In the genomic region with DNA sequence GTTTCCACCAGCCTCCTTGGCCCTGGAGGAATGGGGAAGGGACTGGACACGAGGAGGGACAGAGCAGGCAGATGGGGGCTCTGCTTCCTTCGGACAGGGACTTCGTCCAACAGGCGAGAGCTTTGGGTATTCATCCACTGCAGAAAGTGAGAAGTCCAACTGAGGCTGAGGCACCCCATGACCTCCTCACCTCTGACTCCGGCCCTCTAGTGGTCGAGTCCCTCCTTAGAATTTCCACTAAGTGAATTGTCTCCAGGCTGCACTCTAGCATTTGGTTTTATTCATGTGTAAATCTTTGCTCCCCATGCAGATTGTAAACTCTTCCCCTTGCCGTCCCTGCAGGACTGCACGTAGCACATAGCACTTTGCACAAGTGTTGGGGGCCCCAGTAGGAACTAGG, we compare ENCODE assay signal across 8 cellular contexts. TPM values are rescaled to one million over a fixed set of nuclear protein-coding genes. Genes with fewer than 3 reads are reported as not detected.
DNase-seq lines count a peak whose midpoint lies in the region; ATAC-seq and TF ChIP-seq lines count a peak whose summit lies in the region.

No MANE protein-coding gene starts in this region.

- H3K27ac ChIP-seq in VCaP, result no peak overlapping the region

- intact Hi-C loops in activated CD4-positive, alpha-beta T cell treated with anti-CD3 and anti-CD28 coated beads for 36 hours (cut with DNase I, micrococcal nuclease), result no loop called here

- peaks cover 20% of the 10 kb centered on the region for H3K36me3 Mint-ChIP-seq in activated CD4-positive, alpha-beta T cell treated with anti-CD3 and anti-CD28 coated beads for 36 hours (ENCODE audit: low read depth)

- no peak overlapping the region for H3K4me3 ChIP-seq in fibroblast of villous mesenchyme (ENCODE audit: low read depth, low read length)

- DNase-seq in activated CD4-positive, alpha-beta T cell treated with anti-CD3 and anti-CD28 coated beads for 36 hours, result peak; percentile 64
- no peak for DNase-seq in activated CD4-positive, alpha-beta T cell treated with anti-CD3 and anti-CD28 coated beads for 1 hour
- DNase-seq in fibroblast of villous mesenchyme (ENCODE audit: low read depth) (no peak), DMS153 treated with DMSO at 0.1 percent for 48 hours (lab: John Stamatoyannopoulos, UW; ENCODE audit: unreplicated experiment) (no peak), medulla oblongata (ENCODE audit: extremely low spot score) (no peak)
- peak; percentile 50 for DNase-seq in stimulated activated naive CD8-positive, alpha-beta T cell treated with anti-CD3 and anti-CD28 coated beads, Interleukin-15, Interleukin-2, amounts not matched to agents 100 U/mL and 50 U/mL, for 24 hours

- H3K4me1 Mint-ChIP-seq in activated CD4-positive, alpha-beta T cell treated with anti-CD3 and anti-CD28 coated beads for 36 hours, result peaks cover 8% of the 10 kb centered on the region

- POLR2A ChIA-PET in activated CD4-positive, alpha-beta T cell treated with anti-CD3 and anti-CD28 coated beads for 36 hours (lab: Charles Lee), result no interaction called here

- H3K4me3 Mint-ChIP-seq in activated CD4-positive, alpha-beta T cell treated with anti-CD3 and anti-CD28 coated beads for 36 hours, result no peak overlapping the region

- peaks cover 9% of the 10 kb centered on the region for H3K9me3 Mint-ChIP-seq in activated CD4-positive, alpha-beta T cell treated with anti-CD3 and anti-CD28 coated beads for 36 hours (ENCODE audit: low read depth)

- H3K27me3 Mint-ChIP-seq in activated CD4-positive, alpha-beta T cell treated with anti-CD3 and anti-CD28 coated beads for 36 hours, result no peaks in the 10 kb centered on the region

- peak; percentile 49 for ATAC-seq in activated CD4-positive, alpha-beta T cell treated with anti-CD3 and anti-CD28 coated beads for 36 hours
- ATAC-seq in stimulated activated naive CD8-positive, alpha-beta T cell treated with anti-CD3 and anti-CD28 coated beads, Interleukin-15, Interleukin-2, amounts not matched to agents 100 U/mL and 50 U/mL, for 24 hours, result no peak
- ATAC-seq in GM21381 (IDR thresholded peaks at IDR 0.05; ENCODE audit: unreplicated experiment), result no peak

- TF ChIP-seq CTCF in VCaP (conservative IDR thresholded peaks at IDR 0.05) (peak; percentile 28; the same call in 1 of the 2 replicates), fibroblast of villous mesenchyme (IDR thresholded peaks at IDR 0.05; ENCODE audit: insufficient read depth, low read depth, low read length) (peak; percentile 38)

- no peak overlapping the region for H3K27ac Mint-ChIP-seq in activated CD4-positive, alpha-beta T cell treated with anti-CD3 and anti-CD28 coated beads for 36 hours

- CTCF ChIA-PET in activated CD4-positive, alpha-beta T cell treated with anti-CD3 and anti-CD28 coated beads for 36 hours (lab: Charles Lee), result interaction anchor here (0.6 to 1.9 kb wide), 9 partner anchors 9 to 169 kb away, joined by 3 to 6 read pairs (median 3); no protein-coding TSS in a partner anchor

RNA-seq across cellular contexts. Expression of a gene that starts 12.6 kb away (rescaled TPM):
- 1 to 10 TPM; 7.0 to 7.9 TPM for total RNA-seq in activated CD4-positive, alpha-beta T cell treated with anti-CD3 and anti-CD28 coated beads for 36 hours
- total RNA-seq in fibroblast of villous mesenchyme, result 2.6 and 3.2 TPM in 2 replicates

RNA-seq across cellular contexts. Expression of a gene that starts 12.7 kb away (rescaled TPM):
- 10 to 100 TPM in 1 of 2 experiments, 1 to 10 TPM in 1; 9.7 to 17.0 TPM for total RNA-seq in activated CD4-positive, alpha-beta T cell treated with anti-CD3 and anti-CD28 coated beads for 36 hours
- 74.4 and 93.7 TPM in 2 replicates for total RNA-seq in fibroblast of villous mesenchyme

Comparison
In these comparisons a context has a peak if more than half of its experiments do, and no peak if none do; other contexts are left out.
1. DNase-seq: peak in activated CD4-positive, alpha-beta T cell treated with anti-CD3 and anti-CD28 coated beads for 36 hours (single experiment) and stimulated activated naive CD8-positive, alpha-beta T cell treated with anti-CD3 and anti-CD28 coated beads, Interleukin-15, Interleukin-2, amounts not matched to agents 100 U/mL and 50 U/mL, for 24 hours (single experiment); none in activated CD4-positive, alpha-beta T cell treated with anti-CD3 and anti-CD28 coated beads for 1 hour (single experiment), fibroblast of villous mesenchyme (single experiment), DMS153 treated with DMSO at 0.1 percent for 48 hours (single experiment) and medulla oblongata (single experiment).